ENCODE assay signal across 26 cellular contexts in the genomic region with DNA sequence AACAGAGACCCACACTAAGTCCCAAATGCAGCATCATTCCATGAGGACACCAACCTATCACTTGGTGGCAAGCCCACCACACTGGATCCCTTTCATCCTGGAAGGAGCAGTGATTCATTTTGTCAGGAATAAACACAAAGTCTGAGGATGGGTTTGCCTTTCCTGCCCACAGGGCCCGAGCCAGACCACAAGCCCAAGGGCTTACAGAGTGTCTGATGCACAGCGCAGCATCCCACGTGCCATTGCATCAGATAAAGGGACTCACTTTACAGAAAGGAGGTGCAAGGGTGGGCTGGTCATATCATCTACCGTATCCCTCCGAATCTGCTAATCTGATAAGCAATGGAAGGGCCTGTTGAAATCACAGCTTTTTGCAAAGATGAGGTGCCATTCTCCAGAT. TPM values are rescaled to one million over a fixed set of nuclear protein-coding genes. Genes with fewer than 3 reads are reported as not detected.
DNase-seq lines count a peak whose midpoint lies in the region; ATAC-seq, FAIRE-seq and TF ChIP-seq lines count a peak whose summit lies in the region.
"Had no signal": no experiment of that assay in that cellular context is flagged by ENCODE, and none has a peak within 500 bp of the region (broad histone marks: within the 10 kb centered on the region; RNA-seq: fewer than 3 reads in every experiment).

No MANE protein-coding gene starts in this region.

- in situ Hi-C loops in transverse colon (cut with MboI; ENCODE audit: low pct_ligation_motif_present in 1 of 4, low pct_unique_long_range_greater_than_20kb in 1 of 4, low sequenced_read_pairs in 3 of 4) = loop anchor here (10.0 kb wide), 1 partner anchor 310 kb away; no protein-coding TSS in a partner anchor

- H2AFZ ChIP-seq in astrocyte (ENCODE audit: low read depth, low read length) = no peak overlapping the region
- H2AFZ ChIP-seq: GM23338 had no signal

- H3K9ac ChIP-seq in astrocyte (ENCODE audit: low read length) = no peak overlapping the region

- intact Hi-C loops in transverse colon (cut with DNase I; ENCODE audit: low total_unique reads) = no loop called here

- WGBS in transverse colon (ENCODE audit: low coverage in 1 of 2), 2 donors = 80% methylated on average over 5 of the region's 5 CpGs; no CpG with 5 or more reads in 1 of the 2 donors
- 87% methylated on average over 3 of the region's 5 CpGs for WGBS in suprapubic skin

- H3K9me3 Mint-ChIP-seq in astrocyte (ENCODE audit: unreplicated experiment) = peaks cover 9% of the 10 kb centered on the region
- H3K9me3 Mint-ChIP-seq: CD8-positive, alpha-beta memory T cell had no signal

- TF ChIP-seq EP300 in transverse colon (IDR thresholded peaks at IDR 0.05; ENCODE audit: low read depth) (no peak), suprapubic skin (IDR thresholded peaks at IDR 0.05) (no peak)

- H3K4me1 ChIP-seq in astrocyte (ENCODE audit: insufficient read depth, low read length) (peaks cover 38% of the 10 kb centered on the region), transverse colon (no peaks in the 10 kb centered on the region), suprapubic skin (peaks cover 9% of the 10 kb centered on the region)
- H3K4me1 ChIP-seq: HAP-1 had no signal

- no peak overlapping the region for H3K27ac Mint-ChIP-seq in astrocyte (ENCODE audit: unreplicated experiment)
- H3K27ac Mint-ChIP-seq: B cell, GM23338, HFFc6 had no signal

- H3K4me3 Mint-ChIP-seq in astrocyte (ENCODE audit: unreplicated experiment) = no peak overlapping the region
- H3K4me3 Mint-ChIP-seq: B cell, GM23338, HFFc6 had no signal

- peak overlapping the region; percentile 20 for H3K4me2 ChIP-seq in astrocyte (ENCODE audit: low read length)
- H3K4me2 ChIP-seq: GM23338 had no signal

- H3K4me1 Mint-ChIP-seq in astrocyte (ENCODE audit: low read depth, unreplicated experiment) = peaks cover 31% of the 10 kb centered on the region
- H3K4me1 Mint-ChIP-seq: B cell had no signal

- H3K27me3 ChIP-seq in MG63 (peaks cover 6% of the 10 kb centered on the region), astrocyte (ENCODE audit: insufficient read depth, low read length) (peaks cover 4% of the 10 kb centered on the region), transverse colon (peaks cover 8% of the 10 kb centered on the region), suprapubic skin (peaks cover 17% of the 10 kb centered on the region)

- DNase-seq in ELR (ENCODE audit: low read depth) (peak; percentile 72), MG63 (peak; percentile 68), astrocyte (ENCODE audit: low read depth) (peak; percentile 64), transverse colon (no peak), suprapubic skin (ENCODE audit: low spot score in 2 of 2) (no peak)
- DNase-seq: Calu3; CD8-positive, alpha-beta memory T cell; DMS79 treated with DMSO at 0.1 percent for 48 hours; HFFc6; Karpas-422; MV-4-11; NCI-H1105; NCI-H1436 treated with DMSO at 0.1 percent for 48 hours; NCI-H1930; NCI-H2107; NCI-H526; SHP77; T-helper 1 cell had no signal

- FAIRE-seq in astrocyte (lab: Jason Lieb, UNC) = no peak
- FAIRE-seq: G401.6 had no signal

- TF ChIP-seq CTCF in astrocyte (IDR thresholded peaks at IDR 0.05; ENCODE audit: insufficient read depth, low read depth, low read length) (no peak), transverse colon (IDR thresholded peaks at IDR 0.05) (no peak), suprapubic skin (IDR thresholded peaks at IDR 0.05) (no peak)

- H3K27me3 Mint-ChIP-seq in astrocyte (ENCODE audit: low read depth, unreplicated experiment) = peaks cover 21% of the 10 kb centered on the region

- no peak for ATAC-seq in HG02759 (IDR thresholded peaks at IDR 0.05; ENCODE audit: unreplicated experiment)
- no peak for ATAC-seq in activated CD4-positive, CD25-positive, alpha-beta regulatory T cell treated with anti-CD3 and anti-CD28 coated beads, Interleukin-2, amount 50 U/mL, for 24 hours
- ATAC-seq: GM23338 had no signal

- H3K27ac ChIP-seq in astrocyte (ENCODE audit: low read depth, low read length) (no peak overlapping the region), transverse colon (no peak overlapping the region), suprapubic skin (no peak overlapping the region)
- H3K27ac ChIP-seq: C4-2B, RWPE1 had no signal

- no peaks in the 10 kb centered on the region for H4K20me1 ChIP-seq in astrocyte (ENCODE audit: insufficient read depth, low read length)

- no peaks in the 10 kb centered on the region for H3K36me3 ChIP-seq in MG63
- no peaks in the 10 kb centered on the region for H3K36me3 ChIP-seq in astrocyte (ENCODE audit: insufficient read depth, low read length)
- no peaks in the 10 kb centered on the region for H3K36me3 ChIP-seq in transverse colon
- H3K36me3 ChIP-seq in suprapubic skin = no peaks in the 10 kb centered on the region
- H3K36me3 ChIP-seq: HAP-1 had no signal

- no peaks in the 10 kb centered on the region for H3K36me3 Mint-ChIP-seq in astrocyte (ENCODE audit: low read depth, unreplicated experiment)
- H3K36me3 Mint-ChIP-seq: CD8-positive, alpha-beta memory T cell had no signal

- no peaks in the 10 kb centered on the region for H3K79me2 ChIP-seq in astrocyte (ENCODE audit: insufficient read depth, low read length)

- H3K4me3 ChIP-seq in MG63 (no peak overlapping the region), astrocyte (ENCODE audit: insufficient read depth, low read depth, low read length) (no peak overlapping the region), transverse colon (no peak overlapping the region), suprapubic skin (no peak overlapping the region)
- H3K4me3 ChIP-seq: GM23338, HAP-1 had no signal

- H3K9me3 ChIP-seq in MG63 = no peaks in the 10 kb centered on the region
- no peaks in the 10 kb centered on the region for H3K9me3 ChIP-seq in astrocyte (ENCODE audit: insufficient read depth, low read depth, low read length)
- no peaks in the 10 kb centered on the region for H3K9me3 ChIP-seq in transverse colon
- H3K9me3 ChIP-seq in suprapubic skin = no peaks in the 10 kb centered on the region
- H3K9me3 ChIP-seq: HAP-1 had no signal

- TF ChIP-seq POLR2A in transverse colon (IDR thresholded peaks at IDR 0.05) (no peak), suprapubic skin (IDR thresholded peaks at IDR 0.05) (no peak)

RNA-seq across cellular contexts. Expression of a gene that starts 12.2 kb away (rescaled TPM):
- total RNA-seq in MG63 (2014; rRNA removed; shearing (Covaris generic); ENCODE audit: low replicate concordance) = 72.5 and 81.7 TPM in 2 replicates
- total RNA-seq in astrocyte (42.3 and 43.3 TPM in 2 replicates), transverse colon (100 to 1,000 TPM in 1 of 4 donors, 10 to 100 TPM in 3; 28.5 to 158 (median 39.2) TPM), suprapubic skin (100 to 1,000 TPM; 153 to 189 (median 171) TPM)

Comparison
In these comparisons a context has a peak if more than half of its experiments do, and no peak if none do; other contexts are left out.
1. DNase-seq: peak in ELR (single experiment), MG63 (single experiment) and astrocyte (single experiment); none in transverse colon (single experiment) and suprapubic skin (0 of 2).